9 cellular contexts compared by ENCODE assay signal in the genomic region with DNA sequence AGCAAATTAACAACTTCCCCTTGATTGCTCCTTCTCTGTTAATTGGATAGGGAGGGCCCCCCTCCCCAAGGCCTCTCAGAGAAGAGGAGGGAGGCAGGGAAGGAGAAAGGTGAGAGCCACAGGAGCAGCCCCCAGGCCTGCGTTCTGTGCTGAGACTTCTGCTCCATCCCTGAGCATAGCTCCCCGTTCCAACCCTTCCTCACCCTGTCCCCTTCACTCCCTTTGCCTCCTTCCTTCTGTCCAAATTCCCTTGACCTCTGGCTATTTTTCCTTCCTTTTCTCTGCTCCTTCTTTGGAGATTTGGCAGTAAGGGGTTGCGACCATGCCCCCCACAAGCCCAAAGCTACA. TPM values are rescaled to one million over a fixed set of nuclear protein-coding genes. Genes with fewer than 3 reads are reported as not detected.
DNase-seq lines count a peak whose midpoint lies in the region; ATAC-seq and TF ChIP-seq lines count a peak whose summit lies in the region.
"Had no signal": no experiment of that assay in that cellular context is flagged by ENCODE, and none has a peak within 500 bp of the region (broad histone marks: within the 10 kb centered on the region; RNA-seq: fewer than 3 reads in every experiment).

No MANE protein-coding gene starts in this region.

- H2BK120ac ChIP-seq in H9 (ENCODE audit: low read depth, low read length, poor library complexity, severe bottlenecking) = no peak overlapping the region

- no peak overlapping the region for H3T11ph ChIP-seq in H9 (ENCODE audit: low read length)

- no peak overlapping the region for H3K18ac ChIP-seq in H9 (ENCODE audit: insufficient read length, low read depth, low read length)

- TF ChIP-seq POLR2A in esophagus muscularis mucosa (IDR thresholded peaks at IDR 0.05; ENCODE audit: low read depth) = no peak

- H2AK5ac ChIP-seq in H9 (ENCODE audit: insufficient read length, low read length) = no peak overlapping the region

- DNase-seq in H9 (no peak), Panc1 (ENCODE audit: low read depth, low spot score) (no peak), esophagus muscularis mucosa (ENCODE audit: extremely low spot score) (no peak), skeletal muscle cell (ENCODE audit: low read depth) (no peak), cortex of kidney (lab: John Stamatoyannopoulos, UW) (no peak), ACHN (no peak)
- DNase-seq: amniotic stem cell had no signal

- peak overlapping the region; percentile 77 to 87 for H3K4me3 Mint-ChIP-seq in H9

- in situ Hi-C loops in Panc1 (cut with HindIII; ENCODE audit: low pct_unique_long_range_greater_than_20kb, low sequenced_read_pairs) (no loop called here), ACHN (cut with HindIII; ENCODE audit: low pct_ligation_motif_present, low pct_unique_long_range_greater_than_20kb, low sequenced_read_pairs) (loop anchor here (25.0 kb wide), 2 partner anchors 94 to 194 kb away; partner anchors contain the start of genes AQP2, AQP5 and AQP6)

- H2BK15ac ChIP-seq in H9 (ENCODE audit: low read depth, low read length) = no peak overlapping the region

- no peak overlapping the region for H4K5ac ChIP-seq in H9 (ENCODE audit: insufficient read length, low read depth, low read length)

- no peak overlapping the region for H3K23ac ChIP-seq in H9 (ENCODE audit: insufficient read length, low read depth, low read length)

- no peak overlapping the region for H3K14ac ChIP-seq in H9 (ENCODE audit: insufficient read depth, low read length)

- no peak for ATAC-seq in Panc1
- ATAC-seq in HG03045 (IDR thresholded peaks at IDR 0.05; ENCODE audit: unreplicated experiment) = no peak

- no CpG with 5 or more reads among the region's 3 CpGs for WGBS in H9 (ENCODE audit: extremely low coverage, insufficient read length, low lambda C conversion rate)
- WGBS in esophagus muscularis mucosa = 32% methylated on average over 3 of the region's 3 CpGs

- no peaks in the 10 kb centered on the region; a peak in 1 of 7 replicates for H3K36me3 Mint-ChIP-seq in H9 (ENCODE audit: insufficient read depth in 1 of 3, low read depth in 3 of 3)

- peaks cover 0 to 2% of the 10 kb centered on the region in 2 experiments; a peak in 1 of 5 replicates for H3K9me3 Mint-ChIP-seq in H9

- no TSS peak for BruUV-seq in Panc1 (replicated peaks; lab: Mats Ljungman, UMichigan)

- H3K27ac ChIP-seq in H9 (ENCODE audit: insufficient read length, low read depth, low read length) (no peak overlapping the region), Panc1 (ENCODE audit: low read length) (no peak overlapping the region), esophagus muscularis mucosa (replicated peaks in 1 of 4) (no peak overlapping the region)
- H3K27ac ChIP-seq: lower lobe of right lung had no signal

- H3K36me3 ChIP-seq in Panc1 (ENCODE audit: control insufficient read depth, insufficient read depth, low read length) (no peaks in the 10 kb centered on the region), esophagus muscularis mucosa (no peaks in the 10 kb centered on the region)
- H3K36me3 ChIP-seq: lower lobe of right lung had no signal

- H3K79me2 ChIP-seq in H9 (ENCODE audit: insufficient read depth, low read length) = no peaks in the 10 kb centered on the region

- H3K79me1 ChIP-seq in H9 (ENCODE audit: insufficient read depth, low read depth, low read length, poor library complexity, severe bottlenecking) = no peaks in the 10 kb centered on the region

- H3K4me3 ChIP-seq in Panc1 (ENCODE audit: low read depth in 2 of 2, low read length in 2 of 2) = peak overlapping the region; percentile 59 to 67
- peak overlapping the region; percentile 72 to 84 (median 74) for H3K4me3 ChIP-seq in esophagus muscularis mucosa
- H3K4me3 ChIP-seq in skeletal muscle cell (ENCODE audit: low read depth, low read length) = peak overlapping the region; percentile 61

- H3K9ac ChIP-seq in H9 (ENCODE audit: extremely low read depth, insufficient read length, low read length) = no peak overlapping the region

- no peaks in the 10 kb centered on the region; the same call in 1 of the 2 replicates for H3K4me1 ChIP-seq in H9 (ENCODE audit: insufficient read depth, low read length)
- H3K4me1 ChIP-seq in Panc1 (ENCODE audit: control insufficient read depth, insufficient read depth, low read length) = peaks cover 13% of the 10 kb centered on the region
- peaks cover 20 to 32% (median 26%) of the 10 kb centered on the region in 4 donors for H3K4me1 ChIP-seq in esophagus muscularis mucosa

- H4K91ac ChIP-seq in H9 (ENCODE audit: insufficient read length, low read depth, low read length) = no peak overlapping the region

- H3K23me2 ChIP-seq in H9 (ENCODE audit: insufficient read length, low read depth, low read length, poor library complexity, severe bottlenecking) = peaks cover 3% of the 10 kb centered on the region

- H4K8ac ChIP-seq in H9 (replicated peaks; ENCODE audit: insufficient read length, low read depth, low read length) = no peak overlapping the region

- H3K9me3 ChIP-seq in H9 (ENCODE audit: control insufficient read depth, low read depth, low read length) (no peaks in the 10 kb centered on the region), Panc1 (ENCODE audit: control insufficient read depth, insufficient read depth, low read depth, low read length) (no peaks in the 10 kb centered on the region), esophagus muscularis mucosa (no peaks in the 10 kb centered on the region)
- H3K9me3 ChIP-seq: lower lobe of right lung had no signal

- no peak overlapping the region for H2BK20ac ChIP-seq in H9 (ENCODE audit: low read depth, low read length, poor library complexity, severe bottlenecking)

- peak overlapping the region; percentile 67 for H3K4me2 ChIP-seq in H9 (ENCODE audit: insufficient read depth, insufficient read length, low read length)

- POLR2A ChIA-PET in Panc1 (lab: Charles Lee) = no interaction called here

- H3K27me3 ChIP-seq in H9 (ENCODE audit: insufficient read depth, low read length) (peaks cover 57% of the 10 kb centered on the region), Panc1 (ENCODE audit: control insufficient read depth, insufficient read depth, low read length) (0 out of 2 replicates have a peak, but pooled peaks cover 4% of the 10 kb centered on the region), esophagus muscularis mucosa (peaks cover 0 to 18% (median 0%) of the 10 kb centered on the region in 4 donors)

- H4K20me1 ChIP-seq in H9 (ENCODE audit: control insufficient read depth, insufficient read depth, insufficient read length) = no peaks in the 10 kb centered on the region

- intact Hi-C loops in Panc1 (cut with micrococcal nuclease; ENCODE audit: unreplicated experiment) = loop anchor here (5.0 to 10.0 kb wide), 2 partner anchors 89 to 192 kb away; no protein-coding TSS in a partner anchor
- intact Hi-C loops in esophagus muscularis mucosa (cut with DNase I) = no loop called here

- H2BK5ac ChIP-seq in H9 (ENCODE audit: insufficient read length, low read length) = no peak overlapping the region

- H3K27me3 Mint-ChIP-seq in H9 (ENCODE audit: low read depth) = peaks cover 95% of the 10 kb centered on the region

- H3K27ac Mint-ChIP-seq in H9 = no peak overlapping the region

- peaks cover 18 to 23% of the 10 kb centered on the region in 2 experiments for H3K4me1 Mint-ChIP-seq in H9

- TF ChIP-seq EP300 in esophagus muscularis mucosa (IDR thresholded peaks at IDR 0.05) = no peak

- CTCF ChIA-PET in Panc1 (lab: Charles Lee) = interaction anchor here (0.5 to 2.0 kb wide), 15 partner anchors 10 to 892 kb away, joined by 3 to 17 read pairs (median 4); no protein-coding TSS in a partner anchor

- H2AFZ ChIP-seq in H9 (ENCODE audit: low read length) = no peak overlapping the region

- TF ChIP-seq CTCF in H9 (conservative IDR thresholded peaks at IDR 0.05) (no peak), Panc1 (IDR thresholded peaks at IDR 0.05) (no peak), esophagus muscularis mucosa (IDR thresholded peaks at IDR 0.05) (no peak)

- H2BK12ac ChIP-seq in H9 (ENCODE audit: insufficient read length, low read depth, low read length) = no peak overlapping the region

- H3K56ac ChIP-seq in H9 (ENCODE audit: insufficient read length, low read depth, low read length) = no peak overlapping the region

- H3K4ac ChIP-seq in H9 (ENCODE audit: low read depth, low read length) = no peak overlapping the region

RNA-seq across cellular contexts. Expression of gene ASIC1, which starts 0.8 kb away (rescaled TPM):
- 3.9 and 4.0 TPM in 2 replicates for total RNA-seq in H9 (2021)
- total RNA-seq in Panc1 (2021; ENCODE audit: unreplicated experiment) = 13.5 TPM
- 14.4 TPM for polyA plus RNA-seq in Panc1 (2012; ENCODE audit: insufficient read length)
- 1 to 10 TPM in 3 of 4 donors, under 1 TPM in 1; 0.66 to 5.6 (median 2.9) TPM for total RNA-seq in esophagus muscularis mucosa

RNA-seq across cellular contexts. Expression of gene SMARCD1, which starts 28.5 kb away (rescaled TPM):
- total RNA-seq in H9 (2021) (142 and 152 TPM in 2 replicates), Panc1 (2021; ENCODE audit: unreplicated experiment) (84.9 TPM), esophagus muscularis mucosa (10 to 100 TPM; 20.3 to 72.4 (median 45.2) TPM)
- polyA plus RNA-seq in Panc1 (2012; ENCODE audit: insufficient read length) = 87.5 TPM

RNA-seq across cellular contexts. Expression of gene RACGAP1, which starts 31.3 kb away (rescaled TPM):
- total RNA-seq in H9 (2021) = 60.8 and 64.8 TPM in 2 replicates
- total RNA-seq in Panc1 (2021; ENCODE audit: unreplicated experiment) = 147 TPM
- polyA plus RNA-seq in Panc1 (2012; ENCODE audit: insufficient read length) = 63.2 TPM
- total RNA-seq in esophagus muscularis mucosa = 10 to 100 TPM; 10.5 to 13.3 (median 11.4) TPM

RNA-seq across cellular contexts. Expression of gene GPD1, which starts 47.2 kb away (rescaled TPM):
- 0.70 and 1.2 TPM in 2 replicates for total RNA-seq in H9 (2021)
- 0.28 TPM for total RNA-seq in Panc1 (2021; ENCODE audit: unreplicated experiment)
- not detected for polyA plus RNA-seq in Panc1 (2012; ENCODE audit: insufficient read length)
- total RNA-seq in esophagus muscularis mucosa = 1 to 10 TPM in 1 of 4 donors, under 1 TPM in 3; 0.17 to 2.5 (median 0.60) TPM

RNA-seq across cellular contexts. Expression of gene COX14, which starts 55.4 kb away (rescaled TPM):
- total RNA-seq in H9 (2021) = 31.2 and 31.9 TPM in 2 replicates
- 74.5 TPM for total RNA-seq in Panc1 (2021; ENCODE audit: unreplicated experiment)
- 81.3 TPM for polyA plus RNA-seq in Panc1 (2012; ENCODE audit: insufficient read length)
- total RNA-seq in esophagus muscularis mucosa = 100 to 1,000 TPM in 1 of 4 donors, 10 to 100 TPM in 3; 52.8 to 105 (median 87.6) TPM
